ENCODE assay signal across 9 cellular contexts in the genomic region with DNA sequence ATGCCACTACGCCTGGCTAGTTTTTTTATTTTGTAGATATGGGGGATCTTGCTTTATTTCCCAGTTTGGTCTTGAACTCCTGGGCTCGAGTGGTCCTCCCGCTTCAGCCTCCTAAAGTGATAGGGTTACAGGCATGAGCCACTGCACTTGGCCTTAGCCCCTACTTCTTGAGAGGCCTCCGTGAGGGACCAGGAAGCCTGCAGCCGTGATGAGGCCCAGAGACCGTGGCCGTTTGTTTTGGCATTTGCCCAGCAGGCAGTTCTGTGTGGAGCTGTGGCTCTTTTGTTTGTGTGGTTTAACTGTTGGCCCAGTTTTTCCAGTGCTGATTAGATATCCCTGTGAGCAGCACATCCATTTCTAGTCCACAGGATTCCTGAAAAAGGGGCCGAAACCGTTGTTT. TPM values are rescaled to one million over a fixed set of nuclear protein-coding genes. Genes with fewer than 3 reads are reported as not detected.
DNase-seq lines count a peak whose midpoint lies in the region; ATAC-seq and TF ChIP-seq lines count a peak whose summit lies in the region.
"Had no signal": no experiment of that assay in that cellular context is flagged by ENCODE, and none has a peak within 500 bp of the region (broad histone marks: within the 10 kb centered on the region; RNA-seq: fewer than 3 reads in every experiment).

No MANE protein-coding gene starts in this region.

- peak overlapping the region; percentile 58 for H3K27ac ChIP-seq in C4-2B

- no peak for TF ChIP-seq CTCF in C4-2B (conservative IDR thresholded peaks at IDR 0.05)
- TF ChIP-seq CTCF in GM20000 (IDR thresholded peaks at IDR 0.05; ENCODE audit: extremely low read depth, missing control alignments), result no peak

- no peak for ATAC-seq in GM19035 (IDR thresholded peaks at IDR 0.05; ENCODE audit: unreplicated experiment)

- DNase-seq in NCI-H2081 treated with DMSO at 0.1 percent for 48 hours (lab: John Stamatoyannopoulos, UW), result peak; percentile 20
- DNase-seq in dermis blood vessel endothelial cell, result peak; percentile 84
- peak; percentile 81 for DNase-seq in mucosa of gallbladder (ENCODE audit: low spot score)
- no peak for DNase-seq in C1 segment of cervical spinal cord (lab: John Stamatoyannopoulos, UW)
- no peak for DNase-seq in T1000 (lab: John Stamatoyannopoulos, UW)
- DNase-seq in GM20000 (ENCODE audit: low spot score), result no peak
- DNase-seq: activated CD4-positive, alpha-beta T cell treated with anti-CD3 and anti-CD28 coated beads, Interleukin-2, amount 50 U/mL, for 4 hours had no signal

RNA-seq across cellular contexts. Expression of a gene that starts 39.8 kb away (rescaled TPM):
- total RNA-seq in dermis blood vessel endothelial cell, result 224 and 544 TPM in 2 replicates
- total RNA-seq in mucosa of gallbladder, result 190 TPM

RNA-seq across cellular contexts. Expression of a gene that starts 44.6 kb away (rescaled TPM):
- 141 and 189 TPM in 2 replicates for total RNA-seq in dermis blood vessel endothelial cell
- 71.2 TPM for total RNA-seq in mucosa of gallbladder

Comparison
In these comparisons a context has a peak if more than half of its experiments do, and no peak if none do; other contexts are left out.
1. DNase-seq: peak in NCI-H2081 treated with DMSO at 0.1 percent for 48 hours (single experiment), dermis blood vessel endothelial cell (single experiment) and mucosa of gallbladder (single experiment); none in C1 segment of cervical spinal cord (0 of 14), T1000 (single experiment) and GM20000 (single experiment).